27 cellular contexts compared by ENCODE assay signal in the genomic region with DNA sequence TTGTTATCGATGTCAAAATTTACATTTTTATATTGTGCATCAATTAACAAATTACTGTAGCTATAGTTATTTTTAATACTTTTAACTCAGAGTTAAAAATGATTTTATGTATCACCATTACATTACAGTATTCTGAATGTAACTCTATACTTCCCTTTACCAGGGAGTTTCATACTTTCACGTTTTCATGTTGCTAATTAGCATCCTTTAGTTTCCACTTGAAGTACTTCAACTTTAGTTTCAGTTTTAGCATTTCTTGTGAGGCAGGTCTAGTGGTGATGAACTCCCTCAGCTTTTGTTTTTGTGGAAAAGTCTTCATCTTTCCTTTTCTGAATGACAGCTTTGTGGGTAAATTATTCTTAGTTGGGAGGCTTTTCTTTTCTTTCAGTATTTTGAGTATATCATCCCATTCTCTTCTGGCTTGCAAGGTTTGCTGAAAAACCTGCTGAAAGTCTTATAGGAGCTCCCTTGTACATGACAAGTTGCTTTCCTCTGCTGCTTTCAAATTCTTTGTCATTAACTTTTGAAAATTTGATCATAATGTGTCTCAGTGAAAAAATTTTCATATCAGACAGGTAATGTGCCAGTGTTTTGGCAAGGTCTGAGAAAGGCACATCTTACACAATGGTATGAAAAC.
"Had no signal": no experiment of that assay in that cellular context is flagged by ENCODE, and none has a peak within 500 bp of the region (broad histone marks: within the 10 kb centered on the region; RNA-seq: fewer than 3 reads in every experiment).

No MANE protein-coding gene starts in this region.

- FAIRE-seq: frontal cortex, TTC549, urothelium cell line had no signal

- H3K4me1 ChIP-seq: breast epithelium, left ventricle myocardium inferior had no signal

- H3K4me3 Mint-ChIP-seq: activated naive CD4-positive, alpha-beta T cell treated with anti-CD3 and anti-CD28 coated beads for 36 hours; activated T-helper 1 cell treated with anti-CD3 and anti-CD28 coated beads, Interleukin-12 subunit alpha, Interleukin-12 subunit beta, Interleukin-2, Interleukin-4 antibody, amounts not matched to agents 30 ng/mL and 10 ng/mL and 1 ng/mL, durations not matched to agents 14 hours and 24 hours and 36 hours; nephron progenitor cell; stimulated activated naive CD8-positive, alpha-beta T cell treated with anti-CD3 and anti-CD28 coated beads, Interleukin-15, Interleukin-2, amounts not matched to agents 100 ng/mL and 50 ng/mL, for 24 hours had no signal

- H3K27ac ChIP-seq: breast epithelium, left ventricle myocardium inferior, neutrophil, right lobe of liver, thoracic aorta, VCaP had no signal

- ATAC-seq: mucosa of descending colon, right lobe of liver had no signal

- H3K27me3 ChIP-seq: breast epithelium, neutrophil, right lobe of liver had no signal

- H3K27me3 Mint-ChIP-seq: progenitor cell of endocrine pancreas; stimulated activated naive CD8-positive, alpha-beta T cell treated with anti-CD3 and anti-CD28 coated beads, Interleukin-15, Interleukin-2, amounts not matched to agents 100 ng/mL and 50 ng/mL, for 24 hours had no signal

- H3K4me1 Mint-ChIP-seq: nephron progenitor cell had no signal

- H3K36me3 ChIP-seq: breast epithelium, neutrophil, right lobe of liver, thoracic aorta had no signal

- H3K9me3 ChIP-seq: neutrophil had no signal

- H3K27ac Mint-ChIP-seq: activated naive CD4-positive, alpha-beta T cell treated with anti-CD3 and anti-CD28 coated beads for 36 hours; activated T-helper 1 cell treated with anti-CD3 and anti-CD28 coated beads, Interleukin-12 subunit alpha, Interleukin-12 subunit beta, Interleukin-2, Interleukin-4 antibody, amounts not matched to agents 30 ng/mL and 10 ng/mL and 1 ng/mL, durations not matched to agents 14 hours and 24 hours and 36 hours; nephron progenitor cell; progenitor cell of endocrine pancreas; stimulated activated naive CD8-positive, alpha-beta T cell treated with anti-CD3 and anti-CD28 coated beads, Interleukin-15, Interleukin-2, amounts not matched to agents 100 ng/mL and 50 ng/mL, for 24 hours had no signal

- H3K4me3 ChIP-seq: breast epithelium, left ventricle myocardium inferior, lung, mucosa of descending colon, right lobe of liver, thoracic aorta had no signal

- DNase-seq: activated CD4-positive, alpha-beta T cell treated with anti-CD3 and anti-CD28 coated beads for 48 hours; activated CD4-positive, alpha-beta T cell treated with anti-CD3 and anti-CD28 coated beads, Interleukin-2, amount 50 U/mL, for 48 hours; activated CD8-positive, alpha-beta memory T cell treated with anti-CD3 and anti-CD28 coated beads, Interleukin-2, amount 50 U/mL, for 4 hours; activated effector memory CD4-positive, alpha-beta T cell treated with anti-CD3 and anti-CD28 coated beads, Interleukin-2, amount 50 U/mL, for 16 hours; activated naive CD4-positive, alpha-beta T cell treated with anti-CD3 and anti-CD28 coated beads for 36 hours; activated T-cell treated with anti-CD3 and anti-CD28 coated beads, Interleukin-2, amount 50 U/mL, for 1 hour; amygdala; central memory CD4-positive, alpha-beta T cell; effector memory CD4-positive, alpha-beta T cell; islet precursor cell; left ventricle myocardium inferior; mucosa of descending colon; nephron progenitor cell; right lobe of liver; stimulated activated CD4-positive, alpha-beta T cell treated with anti-CD3 and anti-CD28 coated beads, Interleukin-2, amount 100 ng/mL, for 48 hours; trophoblast cell had no signal
